ENCODE assay signal across 15 cellular contexts in the genomic region with DNA sequence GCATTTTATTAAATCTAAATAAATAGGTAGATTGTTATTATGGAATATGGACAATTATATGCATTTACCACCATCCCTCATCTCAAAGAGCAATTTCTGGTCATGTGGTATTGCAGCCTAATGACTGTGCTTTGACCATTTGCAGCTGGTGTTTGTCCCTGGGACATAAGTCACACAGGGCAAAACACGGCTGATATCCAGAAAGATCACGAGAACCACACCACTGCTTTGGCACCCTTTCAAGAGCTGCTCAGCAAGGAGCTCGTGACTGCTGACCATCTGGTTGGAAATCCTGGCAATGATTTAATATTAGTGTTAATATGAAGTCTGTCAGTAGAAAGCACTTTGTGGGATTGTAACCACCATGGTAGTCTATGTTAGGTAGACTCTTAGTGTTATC.
DNase-seq lines count a peak whose midpoint lies in the region; ATAC-seq and TF ChIP-seq lines count a peak whose summit lies in the region.
"Had no signal": no experiment of that assay in that cellular context is flagged by ENCODE, and none has a peak within 500 bp of the region (broad histone marks: within the 10 kb centered on the region; RNA-seq: fewer than 3 reads in every experiment).

No MANE protein-coding gene starts in this region.

- no peak overlapping the region for H3K27ac ChIP-seq in adrenal gland
- H3K27ac ChIP-seq: colonic mucosa, epithelial cell of prostate had no signal

- no peak overlapping the region for H3K4me3 ChIP-seq in LNCaP clone FGC (ENCODE audit: low read depth, low read length)
- H3K4me3 ChIP-seq in adrenal gland, result no peak overlapping the region
- H3K4me3 ChIP-seq in retinal pigment epithelial cell (ENCODE audit: low read length), result no peak overlapping the region
- H3K4me3 ChIP-seq: colonic mucosa had no signal

- DNase-seq in LNCaP clone FGC (ENCODE audit: low read depth) (peak; percentile 1), adrenal gland (peak; percentile 53 to 91 (median 66)), left ventricle myocardium superior (peak; percentile 30), retinal pigment epithelial cell (ENCODE audit: low read depth) (peak; percentile 76), GOT3 (lab: John Stamatoyannopoulos, UW) (no peak), SKM-1 treated with dmso at 0.1 percent for 144 hours (lab: John Stamatoyannopoulos, UW; ENCODE audit: unreplicated experiment) (no peak), middle frontal gyrus (ENCODE audit: extremely low spot score, low spot score) (no peak)
- DNase-seq: activated CD4-positive, CD25-positive, alpha-beta regulatory T cell; activated gamma-delta T cell treated with Interleukin-2 at 50 U/mL for 16 hours; colonic mucosa; DMS53; natural killer cell; NCI-H1436 treated with DMSO at 0.1 percent for 48 hours; NCI-H748 treated with DMSO at 0.1 percent for 48 hours had no signal

- H3K36me3 ChIP-seq in adrenal gland (replicated peaks in 1 of 2), result no peaks in the 10 kb centered on the region
- H3K36me3 ChIP-seq: colonic mucosa had no signal

- no peaks in the 10 kb centered on the region for H3K9me3 ChIP-seq in adrenal gland (replicated peaks in 1 of 3)
- H3K9me3 ChIP-seq: colonic mucosa had no signal

- H3K4me1 ChIP-seq in adrenal gland (replicated peaks in 1 of 2), result peaks cover 5% of the 10 kb centered on the region in 2 donors
- H3K4me1 ChIP-seq: colonic mucosa had no signal

- TF ChIP-seq CTCF in LNCaP clone FGC (IDR thresholded peaks at IDR 0.05; ENCODE audit: control insufficient read depth, extremely low read depth, insufficient read depth) (no peak), adrenal gland (IDR thresholded peaks at IDR 0.05) (no peak), retinal pigment epithelial cell (conservative IDR thresholded peaks at IDR 0.05; ENCODE audit: low read depth, low read length) (no peak)

- intact Hi-C loops in adrenal gland (cut with DNase I), result no loop called here
- intact Hi-C loops in left ventricle myocardium superior (cut with micrococcal nuclease), result no loop called here

- no peaks in the 10 kb centered on the region for H3K27me3 ChIP-seq in adrenal gland
- H3K27me3 ChIP-seq: colonic mucosa had no signal

- 24 to 45% (median 31%) methylated on average over 3 of the region's 3 CpGs for WGBS in adrenal gland, 4 donors

- no peak for TF ChIP-seq POLR2A in adrenal gland (IDR thresholded peaks at IDR 0.05)

- ATAC-seq in left ventricle myocardium superior, result peak; percentile 80
- ATAC-seq: natural killer cell had no signal

Comparison
In these comparisons a context has a peak if more than half of its experiments do, and no peak if none do; other contexts are left out.
1. DNase-seq: peak in LNCaP clone FGC (single experiment), adrenal gland (7 of 7), left ventricle myocardium superior (single experiment) and retinal pigment epithelial cell (single experiment); none in GOT3 (single experiment), SKM-1 treated with dmso at 0.1 percent for 144 hours (single experiment) and middle frontal gyrus (single experiment).